Comparison of ENCODE assay signal across 8 cellular contexts in genomic region chr16:67719778-67720144, GRCh38. TPM values are rescaled to one million over a fixed set of nuclear protein-coding genes. Genes with fewer than 3 reads are reported as not detected.
DNase-seq lines count a peak whose midpoint lies in the region; ATAC-seq and TF ChIP-seq lines count a peak whose summit lies in the region.

No MANE protein-coding gene starts in this region.

- H3K4me3 ChIP-seq in BJ (ENCODE audit: low read depth, low read length) (peak overlapping the region; percentile 95), thymus (ENCODE audit: low read length) (peak overlapping the region; percentile 81)

- peaks cover 44% of the 10 kb centered on the region for H3K4me1 Mint-ChIP-seq in activated CD4-positive, alpha-beta memory T cell treated with anti-CD3 and anti-CD28 coated beads, Interleukin-2, amount 10 ng/mL, durations not matched to agents 7 days and 5 days
- peaks cover 23% of the 10 kb centered on the region for H3K4me1 Mint-ChIP-seq in mesothelial cell of epicardium

- 4% methylated on average over 5 of the region's 5 CpGs for WGBS in thymus

- DNase-seq in BJ (ENCODE audit: low read depth) = no peak
- peak; percentile 39 for DNase-seq in KG1 (lab: John Stamatoyannopoulos, UW)
- DNase-seq in activated CD4-positive, alpha-beta memory T cell treated with anti-CD3 and anti-CD28 coated beads, Interleukin-2, amount 10 ng/mL, durations not matched to agents 7 days and 5 days = peak; percentile 37
- no peak for DNase-seq in mesothelial cell of epicardium (ENCODE audit: low spot score in 2 of 2, unreplicated experiment in 2 of 2)

- peaks cover 2% of the 10 kb centered on the region for H3K36me3 ChIP-seq in BJ (ENCODE audit: control insufficient read depth, insufficient read depth, low read length)
- H3K36me3 ChIP-seq in thymus (ENCODE audit: control insufficient read depth, insufficient read depth) = peaks cover 14% of the 10 kb centered on the region

- H3K4me1 ChIP-seq in thymus (ENCODE audit: control insufficient read depth, insufficient read depth, low read length) = peaks cover 13% of the 10 kb centered on the region

- TF ChIP-seq CTCF in BJ (IDR thresholded peaks at IDR 0.05; ENCODE audit: insufficient read depth, low read depth, low read length) (no peak), mesothelial cell of epicardium (IDR thresholded peaks at IDR 0.05; ENCODE audit: unreplicated experiment) (no peak)

- no peaks in the 10 kb centered on the region for H3K9me3 Mint-ChIP-seq in activated CD4-positive, alpha-beta memory T cell treated with anti-CD3 and anti-CD28 coated beads, Interleukin-2, amount 10 ng/mL, durations not matched to agents 7 days and 5 days
- no peaks in the 10 kb centered on the region for H3K9me3 Mint-ChIP-seq in mesothelial cell of epicardium

- POLR2A ChIA-PET in BJ (lab: Charles Lee) = interaction anchor here (0.5 kb wide), 1 partner anchor 395 kb away, joined by 4 read pairs; no protein-coding TSS in a partner anchor
- POLR2A ChIA-PET in activated CD4-positive, alpha-beta memory T cell treated with anti-CD3 and anti-CD28 coated beads, Interleukin-2, amount 10 ng/mL, durations not matched to agents 7 days and 5 days (lab: Charles Lee) = interaction anchor here (0.7 to 2.3 kb wide), 27 partner anchors 9 to 350 kb away, joined by 3 to 17 read pairs (median 4); partner anchors contain the start of genes ACD, C16orf86, CTCF and ENKD1

- no peaks in the 10 kb centered on the region for H3K9me3 ChIP-seq in thymus (ENCODE audit: control insufficient read depth)

- ATAC-seq in GM18867 (IDR thresholded peaks at IDR 0.05; ENCODE audit: unreplicated experiment) = peak; percentile 22
- ATAC-seq in esophagus mucosa = peak; percentile 47
- no peak for ATAC-seq in HG03565 (IDR thresholded peaks at IDR 0.05; ENCODE audit: unreplicated experiment)

- H3K27me3 ChIP-seq in BJ (ENCODE audit: control insufficient read depth, insufficient read depth, low read length) = no peaks in the 10 kb centered on the region
- H3K27me3 ChIP-seq in thymus (ENCODE audit: control insufficient read depth, insufficient read depth) = no peaks in the 10 kb centered on the region

- peak overlapping the region; percentile 93 for H3K27ac ChIP-seq in thymus (ENCODE audit: low read depth)

- no peaks in the 10 kb centered on the region for H3K27me3 Mint-ChIP-seq in activated CD4-positive, alpha-beta memory T cell treated with anti-CD3 and anti-CD28 coated beads, Interleukin-2, amount 10 ng/mL, durations not matched to agents 7 days and 5 days
- no peaks in the 10 kb centered on the region for H3K27me3 Mint-ChIP-seq in mesothelial cell of epicardium (ENCODE audit: low read depth)

- peak overlapping the region; percentile 96 for H3K27ac Mint-ChIP-seq in activated CD4-positive, alpha-beta memory T cell treated with anti-CD3 and anti-CD28 coated beads, Interleukin-2, amount 10 ng/mL, durations not matched to agents 7 days and 5 days
- peak overlapping the region; percentile 91 for H3K27ac Mint-ChIP-seq in mesothelial cell of epicardium

- peak overlapping the region; percentile 98 for H3K4me3 Mint-ChIP-seq in activated CD4-positive, alpha-beta memory T cell treated with anti-CD3 and anti-CD28 coated beads, Interleukin-2, amount 10 ng/mL, durations not matched to agents 7 days and 5 days
- H3K4me3 Mint-ChIP-seq in mesothelial cell of epicardium = peak overlapping the region; percentile 84

- CTCF ChIA-PET in BJ (lab: Yijun Ruan, JAX) = interaction anchor here (0.7 to 1.9 kb wide), 5 partner anchors 47 to 199 kb away, joined by 3 to 6 read pairs (median 4); no protein-coding TSS in a partner anchor
- CTCF ChIA-PET in activated CD4-positive, alpha-beta memory T cell treated with anti-CD3 and anti-CD28 coated beads, Interleukin-2, amount 10 ng/mL, durations not matched to agents 7 days and 5 days (lab: Charles Lee) = interaction anchor here (0.6 to 2.5 kb wide), 17 partner anchors 14 to 244 kb away, joined by 3 to 17 read pairs (median 4); partner anchors contain the start of genes ATP6V0D1, RANBP10 and TSNAXIP1

- peaks cover 9% of the 10 kb centered on the region for H3K36me3 Mint-ChIP-seq in activated CD4-positive, alpha-beta memory T cell treated with anti-CD3 and anti-CD28 coated beads, Interleukin-2, amount 10 ng/mL, durations not matched to agents 7 days and 5 days (ENCODE audit: low read depth)
- peaks cover 4% of the 10 kb centered on the region for H3K36me3 Mint-ChIP-seq in mesothelial cell of epicardium

RNA-seq across cellular contexts. Expression of gene GFOD2, which starts 0.6 kb away (rescaled TPM):
- polyA plus RNA-seq in BJ (2011; rRNA removed) (11.4 and 13.6 TPM in 2 replicates), thymus (11.3 TPM)
- polyA minus RNA-seq in BJ (2011; rRNA and poly(A)+ RNA removed) = 9.5 and 17.1 TPM in 2 replicates
- total RNA-seq in activated CD4-positive, alpha-beta memory T cell treated with anti-CD3 and anti-CD28 coated beads, Interleukin-2, amount 10 ng/mL, durations not matched to agents 7 days and 5 days = 10 to 100 TPM; 13.0 to 14.9 TPM
- total RNA-seq in esophagus mucosa (25.4 TPM), mesothelial cell of epicardium (22.8 to 27.0 TPM (median 26.1 TPM) in 3 replicates)

RNA-seq across cellular contexts. Expression of gene C16orf86, which starts 53.1 kb away (rescaled TPM):
- 0.87 and 1.5 TPM in 2 replicates for polyA plus RNA-seq in BJ (2011; rRNA removed)
- polyA minus RNA-seq in BJ (2011; rRNA and poly(A)+ RNA removed) = 0.43 TPM in 1 of 2 replicates, not detected in the other
- 1 to 10 TPM; 2.9 to 4.3 TPM for total RNA-seq in activated CD4-positive, alpha-beta memory T cell treated with anti-CD3 and anti-CD28 coated beads, Interleukin-2, amount 10 ng/mL, durations not matched to agents 7 days and 5 days
- total RNA-seq in esophagus mucosa = 0.84 TPM
- total RNA-seq in mesothelial cell of epicardium = 1.2 to 2.0 TPM (median 1.8 TPM) in 3 replicates
- 9.4 TPM for polyA plus RNA-seq in thymus

RNA-seq across cellular contexts. Expression of gene ENKD1, which starts 53.2 kb away (rescaled TPM):
- polyA plus RNA-seq in BJ (2011; rRNA removed) (7.6 and 10.9 TPM in 2 replicates), thymus (31.3 TPM)
- 1.7 and 2.7 TPM in 2 replicates for polyA minus RNA-seq in BJ (2011; rRNA and poly(A)+ RNA removed)
- 1 to 10 TPM; 7.4 to 8.1 TPM for total RNA-seq in activated CD4-positive, alpha-beta memory T cell treated with anti-CD3 and anti-CD28 coated beads, Interleukin-2, amount 10 ng/mL, durations not matched to agents 7 days and 5 days
- total RNA-seq in esophagus mucosa (3.8 TPM), mesothelial cell of epicardium (11.7 to 13.0 TPM (median 12.8 TPM) in 3 replicates)

RNA-seq across cellular contexts. Expression of gene PARD6A, which starts 59.0 kb away (rescaled TPM):
- 0.86 and 0.88 TPM in 2 replicates for polyA plus RNA-seq in BJ (2011; rRNA removed)
- 0.21 TPM in 1 of 2 replicates, not detected in the other for polyA minus RNA-seq in BJ (2011; rRNA and poly(A)+ RNA removed)
- total RNA-seq in activated CD4-positive, alpha-beta memory T cell treated with anti-CD3 and anti-CD28 coated beads, Interleukin-2, amount 10 ng/mL, durations not matched to agents 7 days and 5 days = 10 to 100 TPM; 12.2 to 14.0 TPM
- total RNA-seq in esophagus mucosa = 1.8 TPM
- total RNA-seq in mesothelial cell of epicardium = 1.9 to 2.2 TPM (median 1.9 TPM) in 3 replicates
- polyA plus RNA-seq in thymus = 5.9 TPM

RNA-seq across cellular contexts. Expression of gene ACD, which starts 59.7 kb away (rescaled TPM):
- 14.1 and 29.5 TPM in 2 replicates for polyA plus RNA-seq in BJ (2011; rRNA removed)
- 14.4 and 17.2 TPM in 2 replicates for polyA minus RNA-seq in BJ (2011; rRNA and poly(A)+ RNA removed)
- total RNA-seq in activated CD4-positive, alpha-beta memory T cell treated with anti-CD3 and anti-CD28 coated beads, Interleukin-2, amount 10 ng/mL, durations not matched to agents 7 days and 5 days = 10 to 100 TPM; 43.5 to 44.1 TPM
- total RNA-seq in esophagus mucosa = 7.8 TPM
- 24.5 to 27.9 TPM (median 25.8 TPM) in 3 replicates for total RNA-seq in mesothelial cell of epicardium
- polyA plus RNA-seq in thymus = 23.4 TPM

Comparison
In these comparisons a context has a peak if more than half of its experiments do, and no peak if none do; other contexts are left out.
1. DNase-seq: peak in KG1 (single experiment) and activated CD4-positive, alpha-beta memory T cell treated with anti-CD3 and anti-CD28 coated beads, Interleukin-2, amount 10 ng/mL, durations not matched to agents 7 days and 5 days (single experiment); none in BJ (single experiment) and mesothelial cell of epicardium (0 of 2).